13 cellular contexts compared by ENCODE assay signal in the genomic region with DNA sequence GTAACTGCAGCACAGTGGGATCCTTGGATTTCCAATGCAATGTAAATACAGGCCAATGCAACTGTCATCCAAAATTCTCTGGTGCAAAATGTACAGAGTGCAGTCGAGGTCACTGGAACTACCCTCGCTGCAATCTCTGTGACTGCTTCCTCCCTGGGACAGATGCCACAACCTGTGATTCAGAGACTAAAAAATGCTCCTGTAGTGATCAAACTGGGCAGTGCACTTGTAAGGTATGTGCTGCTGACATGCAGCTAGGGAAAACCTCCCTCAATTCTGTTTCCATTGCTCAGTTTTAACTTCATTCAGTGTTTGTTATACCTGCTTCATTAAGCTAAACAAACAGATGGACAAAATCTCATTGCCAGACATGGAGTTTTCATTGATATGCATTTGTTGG.
DNase-seq lines count a peak whose midpoint lies in the region; ATAC-seq and TF ChIP-seq lines count a peak whose summit lies in the region.
"Had no signal": no experiment of that assay in that cellular context is flagged by ENCODE, and none has a peak within 500 bp of the region (broad histone marks: within the 10 kb centered on the region; RNA-seq: fewer than 3 reads in every experiment).

No MANE protein-coding gene starts in this region.

- TF ChIP-seq CTCF in foreskin keratinocyte (conservative IDR thresholded peaks at IDR 0.05), result no peak

- H3K4me3 ChIP-seq in SK-N-MC, result peak overlapping the region; percentile 47
- H3K4me3 ChIP-seq: esophagus squamous epithelium, lower lobe of right lung had no signal

- H3K27ac ChIP-seq in SK-N-MC, result peak overlapping the region; percentile 81
- no peak overlapping the region for H3K27ac ChIP-seq in foreskin keratinocyte
- H3K27ac ChIP-seq: esophagus squamous epithelium, lower lobe of right lung had no signal

- H3K27me3 ChIP-seq in foreskin keratinocyte, result no peaks in the 10 kb centered on the region
- H3K27me3 ChIP-seq: esophagus squamous epithelium had no signal

- H3K4me1 ChIP-seq in foreskin keratinocyte, result peaks cover 5% of the 10 kb centered on the region
- H3K4me1 ChIP-seq: lower lobe of right lung had no signal

- H3K9me3 ChIP-seq in SK-N-MC (ENCODE audit: low read depth, low read length), result 0 out of 2 replicates have a peak, but pooled peaks cover 4% of the 10 kb centered on the region
- H3K9me3 ChIP-seq: esophagus squamous epithelium, lower lobe of right lung had no signal

- H3K36me3 ChIP-seq in SK-N-MC (ENCODE audit: insufficient read depth, low read length), result no peaks in the 10 kb centered on the region
- H3K36me3 ChIP-seq: esophagus squamous epithelium, lower lobe of right lung had no signal

- ATAC-seq in foreskin keratinocyte (peak; percentile 60), HG03520 (IDR thresholded peaks at IDR 0.05; ENCODE audit: unreplicated experiment) (no peak)
- ATAC-seq: activated CD8-positive, alpha-beta T cell treated with anti-CD3 and anti-CD28 coated beads for 36 hours; lower lobe of right lung; T-cell had no signal

- peak; percentile 22 for DNase-seq in NCI-H146 treated with DMSO at 0.1 percent for 48 hours (lab: John Stamatoyannopoulos, UW; ENCODE audit: unreplicated experiment)
- no peak for DNase-seq in NCI-H146 (lab: John Stamatoyannopoulos, UW)
- DNase-seq in SK-N-MC (ENCODE audit: low read depth, low spot score), result no peak
- peak; percentile 21 to 53 for DNase-seq in foreskin keratinocyte
- DNase-seq in stromal cell of bone marrow (ENCODE audit: low read depth), result peak; percentile 22
- no peak for DNase-seq in NCI-H2227 (lab: John Stamatoyannopoulos, UW; ENCODE audit: unreplicated experiment)
- no peak for DNase-seq in NCI-H1417 treated with DMSO at 0.1 percent for 48 hours (lab: John Stamatoyannopoulos, UW)
- DNase-seq: activated CD8-positive, alpha-beta T cell treated with anti-CD3 and anti-CD28 coated beads for 36 hours; esophagus squamous epithelium; Kasumi-1; lower lobe of right lung; T-cell had no signal

- no peak overlapping the region for H3K9ac ChIP-seq in SK-N-MC (ENCODE audit: insufficient read length)

Comparison
In these comparisons a context has a peak if more than half of its experiments do, and no peak if none do; other contexts are left out.
1. DNase-seq: peak in NCI-H146 treated with DMSO at 0.1 percent for 48 hours (single experiment), foreskin keratinocyte (2 of 2) and stromal cell of bone marrow (single experiment); none in NCI-H146 (single experiment), SK-N-MC (single experiment), NCI-H2227 (single experiment) and NCI-H1417 treated with DMSO at 0.1 percent for 48 hours (single experiment).